ENCODE assay signal across 1 cellular context in the genomic region with DNA sequence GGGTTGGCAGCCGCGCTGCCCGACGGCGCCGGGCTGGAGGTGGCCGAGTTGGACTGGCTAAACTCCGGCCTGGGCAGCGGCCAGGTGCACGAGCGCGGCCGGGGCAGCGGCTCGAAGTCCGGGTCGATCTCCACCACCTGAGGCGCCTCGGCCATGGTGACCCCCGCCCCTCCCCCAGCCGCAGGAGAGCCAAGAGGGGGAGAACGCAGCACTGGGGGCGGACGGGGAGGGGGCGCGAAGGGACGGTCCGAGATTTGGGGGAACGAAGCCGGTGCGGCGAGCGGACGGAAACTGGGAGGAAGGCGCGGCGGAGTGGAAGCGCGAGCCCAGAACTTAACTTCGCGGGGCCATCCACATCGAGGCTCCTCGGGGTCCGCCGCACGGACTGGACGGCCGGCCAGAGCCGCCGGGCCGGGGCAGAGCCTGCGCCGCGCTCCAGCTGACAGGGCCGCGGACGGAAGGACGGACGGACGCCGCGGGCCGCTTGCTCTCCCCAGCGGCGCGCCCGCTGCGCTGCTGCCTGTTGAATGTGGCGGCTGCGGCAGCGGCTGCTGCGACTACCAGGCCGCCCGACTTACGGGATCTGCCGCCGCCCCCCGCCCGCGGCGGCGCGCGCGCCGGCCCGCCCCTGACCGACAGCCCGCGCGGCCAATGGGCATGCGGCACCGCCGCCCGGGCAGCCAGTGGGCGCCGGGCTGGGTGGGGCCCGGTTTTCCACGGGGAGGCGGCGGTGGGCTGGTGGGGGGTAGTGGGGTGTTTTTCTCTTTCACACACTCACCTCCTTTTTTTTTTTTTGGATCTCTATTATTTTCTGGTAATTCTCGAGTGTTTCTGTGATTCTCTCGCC.
TF ChIP-seq lines count a peak whose summit lies in the region.

Gene FOXO1 (minus strand): TSS at position 584 of the 847 bp plus-strand sequence. CDS start 429 bp downstream, at position 155.

TF ChIP-seq in GM12878, 131 proteins besides CTCF, POLR2A, EP300 and RAD21 (continued from another document):
- TF ChIP-seq, protein P1, sequence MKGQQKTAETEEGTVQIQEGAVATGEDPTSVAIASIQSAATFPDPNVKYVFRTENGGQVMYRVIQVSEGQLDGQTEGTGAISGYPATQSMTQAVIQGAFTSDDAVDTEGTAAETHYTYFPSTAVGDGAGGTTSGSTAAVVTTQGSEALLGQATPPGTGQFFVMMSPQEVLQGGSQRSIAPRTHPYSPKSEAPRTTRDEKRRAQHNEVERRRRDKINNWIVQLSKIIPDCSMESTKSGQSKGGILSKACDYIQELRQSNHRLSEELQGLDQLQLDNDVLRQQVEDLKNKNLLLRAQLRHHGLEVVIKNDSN (IDR thresholded peaks at IDR 0.05; ENCODE audit: borderline replicate concordance, extremely low read length, insufficient read depth, low read depth, low read length): no peak
- peak; percentile 66; the same call in 1 of the 2 replicates for TF ChIP-seq RB1 (IDR thresholded peaks at IDR 0.05; ENCODE audit: borderline replicate concordance)
- no peak for TF ChIP-seq SREBF2 (IDR thresholded peaks at IDR 0.05; ENCODE audit: low read length)
- TF ChIP-seq ATF7 (IDR thresholded peaks at IDR 0.05; ENCODE audit: low read depth): no peak
- peak in 1 of 2 experiments; percentile 50; a peak in 2 of 4 replicates for TF ChIP-seq BHLHE40 (IDR thresholded peaks at IDR 0.05; ENCODE audit: borderline replicate concordance in 1 of 2, low read depth in 2 of 2, low read length in 1 of 2)
- TF ChIP-seq SMARCA5 (IDR thresholded peaks at IDR 0.05): peak; percentile 38; the same call in 1 of the 2 replicates
- peak; percentile 57; the same call in 1 of the 2 replicates for TF ChIP-seq NKRF (conservative IDR thresholded peaks at IDR 0.05)
- TF ChIP-seq, protein P2, sequence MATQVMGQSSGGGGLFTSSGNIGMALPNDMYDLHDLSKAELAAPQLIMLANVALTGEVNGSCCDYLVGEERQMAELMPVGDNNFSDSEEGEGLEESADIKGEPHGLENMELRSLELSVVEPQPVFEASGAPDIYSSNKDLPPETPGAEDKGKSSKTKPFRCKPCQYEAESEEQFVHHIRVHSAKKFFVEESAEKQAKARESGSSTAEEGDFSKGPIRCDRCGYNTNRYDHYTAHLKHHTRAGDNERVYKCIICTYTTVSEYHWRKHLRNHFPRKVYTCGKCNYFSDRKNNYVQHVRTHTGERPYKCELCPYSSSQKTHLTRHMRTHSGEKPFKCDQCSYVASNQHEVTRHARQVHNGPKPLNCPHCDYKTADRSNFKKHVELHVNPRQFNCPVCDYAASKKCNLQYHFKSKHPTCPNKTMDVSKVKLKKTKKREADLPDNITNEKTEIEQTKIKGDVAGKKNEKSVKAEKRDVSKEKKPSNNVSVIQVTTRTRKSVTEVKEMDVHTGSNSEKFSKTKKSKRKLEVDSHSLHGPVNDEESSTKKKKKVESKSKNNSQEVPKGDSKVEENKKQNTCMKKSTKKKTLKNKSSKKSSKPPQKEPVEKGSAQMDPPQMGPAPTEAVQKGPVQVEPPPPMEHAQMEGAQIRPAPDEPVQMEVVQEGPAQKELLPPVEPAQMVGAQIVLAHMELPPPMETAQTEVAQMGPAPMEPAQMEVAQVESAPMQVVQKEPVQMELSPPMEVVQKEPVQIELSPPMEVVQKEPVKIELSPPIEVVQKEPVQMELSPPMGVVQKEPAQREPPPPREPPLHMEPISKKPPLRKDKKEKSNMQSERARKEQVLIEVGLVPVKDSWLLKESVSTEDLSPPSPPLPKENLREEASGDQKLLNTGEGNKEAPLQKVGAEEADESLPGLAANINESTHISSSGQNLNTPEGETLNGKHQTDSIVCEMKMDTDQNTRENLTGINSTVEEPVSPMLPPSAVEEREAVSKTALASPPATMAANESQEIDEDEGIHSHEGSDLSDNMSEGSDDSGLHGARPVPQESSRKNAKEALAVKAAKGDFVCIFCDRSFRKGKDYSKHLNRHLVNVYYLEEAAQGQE (IDR thresholded peaks at IDR 0.05; ENCODE audit: low read depth, low read length): no peak
- TF ChIP-seq TCF12 (IDR thresholded peaks at IDR 0.05; ENCODE audit: low read depth, low read length): no peak; the same call in 1 of the 2 replicates
- no peak for TF ChIP-seq NFXL1 (IDR thresholded peaks at IDR 0.05; ENCODE audit: borderline replicate concordance)
- TF ChIP-seq, protein P3, sequence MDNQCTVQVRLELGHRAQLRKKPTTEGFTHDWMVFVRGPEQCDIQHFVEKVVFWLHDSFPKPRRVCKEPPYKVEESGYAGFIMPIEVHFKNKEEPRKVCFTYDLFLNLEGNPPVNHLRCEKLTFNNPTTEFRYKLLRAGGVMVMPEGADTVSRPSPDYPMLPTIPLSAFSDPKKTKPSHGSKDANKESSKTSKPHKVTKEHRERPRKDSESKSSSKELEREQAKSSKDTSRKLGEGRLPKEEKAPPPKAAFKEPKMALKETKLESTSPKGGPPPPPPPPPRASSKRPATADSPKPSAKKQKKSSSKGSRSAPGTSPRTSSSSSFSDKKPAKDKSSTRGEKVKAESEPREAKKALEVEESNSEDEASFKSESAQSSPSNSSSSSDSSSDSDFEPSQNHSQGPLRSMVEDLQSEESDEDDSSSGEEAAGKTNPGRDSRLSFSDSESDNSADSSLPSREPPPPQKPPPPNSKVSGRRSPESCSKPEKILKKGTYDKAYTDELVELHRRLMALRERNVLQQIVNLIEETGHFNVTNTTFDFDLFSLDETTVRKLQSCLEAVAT (IDR thresholded peaks at IDR 0.05): no peak
- no peak for TF ChIP-seq HDAC6 (IDR thresholded peaks at IDR 0.05; ENCODE audit: unreplicated experiment)
- no peak for TF ChIP-seq NR2C2 (IDR thresholded peaks at IDR 0.05; ENCODE audit: borderline replicate concordance, control insufficient read depth, insufficient read length, low read depth)
- no peak for TF ChIP-seq STAT1 (conservative IDR thresholded peaks at IDR 0.05)
- TF ChIP-seq LARP7 (IDR thresholded peaks at IDR 0.05): peak; percentile 85
- no peak for TF ChIP-seq JUNB (IDR thresholded peaks at IDR 0.05)
- no peak for TF ChIP-seq CHD1 (IDR thresholded peaks at IDR 0.05; ENCODE audit: low read depth, low read length)
- TF ChIP-seq GATAD2B (conservative IDR thresholded peaks at IDR 0.05; ENCODE audit: low read depth): no peak
- TF ChIP-seq HCFC1 (IDR thresholded peaks at IDR 0.05; ENCODE audit: low read length): no peak
- no peak for TF ChIP-seq CBX5 (IDR thresholded peaks at IDR 0.05; ENCODE audit: low read depth)
- no peak for TF ChIP-seq TCF3 (IDR thresholded peaks at IDR 0.05; ENCODE audit: borderline replicate concordance, insufficient read depth, low read depth, low read length)
- TF ChIP-seq EED (IDR thresholded peaks at IDR 0.05; ENCODE audit: low read depth): no peak
- 0 out of 2 replicates have a peak, but pooled peaks have one; percentile 22 for TF ChIP-seq ZNF217 (IDR thresholded peaks at IDR 0.05)
- no peak for TF ChIP-seq SUPT20H (IDR thresholded peaks at IDR 0.05; ENCODE audit: borderline replicate concordance, control insufficient read depth, low read depth, low read length)
